25 cellular contexts compared by ENCODE assay signal in the genomic region with DNA sequence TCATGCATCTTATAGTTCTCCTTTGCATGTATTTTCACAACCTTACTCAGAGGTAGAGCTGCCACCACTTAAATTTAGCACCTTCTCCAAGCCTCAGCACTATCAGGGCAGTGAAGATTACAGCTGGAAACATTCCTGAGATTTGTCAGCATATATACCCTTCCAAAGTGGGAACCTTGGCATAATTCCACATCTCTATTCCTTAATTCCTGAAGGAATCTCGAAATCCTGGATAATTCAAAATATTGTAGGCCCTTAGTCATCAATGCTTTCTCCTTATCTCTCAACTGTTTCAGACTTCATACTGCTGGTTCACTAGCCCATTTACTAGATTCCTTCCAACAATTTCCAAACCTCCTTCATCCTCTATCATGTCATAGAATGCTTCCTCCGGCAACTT.
DNase-seq lines count a peak whose midpoint lies in the region; ATAC-seq, FAIRE-seq and TF ChIP-seq lines count a peak whose summit lies in the region.
"Had no signal": no experiment of that assay in that cellular context is flagged by ENCODE, and none has a peak within 500 bp of the region (broad histone marks: within the 10 kb centered on the region; RNA-seq: fewer than 3 reads in every experiment).

No MANE protein-coding gene starts in this region.

- H3K79me2 ChIP-seq in HepG2 (ENCODE audit: insufficient read depth, low read length), result no peaks in the 10 kb centered on the region

- H3K4me1 ChIP-seq in right lobe of liver (peaks cover 0 to 22% (median 5%) of the 10 kb centered on the region in 4 donors), HepG2 (ENCODE audit: insufficient read depth, low read length) (peaks cover 13% of the 10 kb centered on the region; the same call in 1 of the 2 replicates)
- H3K4me1 ChIP-seq: Peyer's patch, SJSA1 had no signal

- intact Hi-C loops in activated CD4-positive, alpha-beta T cell treated with anti-CD3 and anti-CD28 coated beads, Interleukin-2, amount 10 ng/mL, durations not matched to agents 24 days and 14 days (cut with micrococcal nuclease), result no loop called here
- intact Hi-C loops in right lobe of liver (cut with DNase I), result no loop called here
- intact Hi-C loops in HepG2 (cut with micrococcal nuclease; ENCODE audit: unreplicated experiment), result no loop called here

- TF ChIP-seq EP300 in HepG2 (IDR thresholded peaks at IDR 0.05; ENCODE audit: low read depth in 2 of 2, low read length in 2 of 2) (no peak), HepG2 (CRISPR knock-in tag; IDR thresholded peaks at IDR 0.05; ENCODE audit: borderline replicate concordance) (no peak)

- H3K27me3 ChIP-seq in right lobe of liver, result no peaks in the 10 kb centered on the region
- no peaks in the 10 kb centered on the region for H3K27me3 ChIP-seq in HepG2 (ENCODE audit: control insufficient read depth in 1 of 2, insufficient read depth in 2 of 2, low read length in 2 of 2)
- H3K27me3 ChIP-seq: BLaER1 treated with 17β-estradiol and CSF1 and Interleukin-3, amounts not matched to agents 10 nM and 100 nM; Peyer's patch; SJSA1 had no signal

- H2AFZ ChIP-seq in HepG2 (ENCODE audit: low read length), result no peak overlapping the region

- in situ Hi-C loops in HepG2 (cut with HindIII; ENCODE audit: extremely low pct_ligation_motif_present, low pct_unique_long_range_greater_than_20kb), result no loop called here

- CTCF ChIA-PET in HepG2 (lab: Yijun Ruan, JAX; ENCODE audit: low intra/inter-chr PET ratio, low total read pairs), result no interaction called here

- no peak for TF ChIP-seq RAD21 in HepG2 (CRISPR knock-in tag; IDR thresholded peaks at IDR 0.05)

- H3K4me3 ChIP-seq in right lobe of liver, result no peak overlapping the region
- no peak overlapping the region for H3K4me3 ChIP-seq in HepG2 (replicated peaks in 1 of 3; ENCODE audit: insufficient read depth in 1 of 3, low read depth in 2 of 3, low read length in 3 of 3)
- H3K4me3 ChIP-seq: BLaER1 treated with 17β-estradiol and CSF1 and Interleukin-3, amounts not matched to agents 10 nM and 100 nM; Peyer's patch; SJSA1 had no signal

- peak overlapping the region in 2 of 3 donors; percentile 25 to 33 for H3K27ac ChIP-seq in right lobe of liver
- no peak overlapping the region for H3K27ac ChIP-seq in HepG2 (ENCODE audit: extremely low read length, insufficient read depth, low read length)
- H3K27ac ChIP-seq: 22Rv1; BLaER1 treated with 17β-estradiol and CSF1 and Interleukin-3, amounts not matched to agents 10 nM and 100 nM; Peyer's patch; SJSA1 had no signal

- ATAC-seq in right lobe of liver (peak in 3 of 4 donors; percentile 8 to 26 (median 19)), HepG2 (no peak), left lobe of liver (peak; percentile 11)
- ATAC-seq in effector memory CD8-positive, alpha-beta T cell (replicated peaks), result no peak

- H3K9ac ChIP-seq in HepG2 (ENCODE audit: insufficient read depth, low read depth, low read length), result no peak overlapping the region
- H3K9ac ChIP-seq: BLaER1 treated with 17β-estradiol and CSF1 and Interleukin-3, amounts not matched to agents 10 nM and 100 nM had no signal

- TF ChIP-seq CTCF in right lobe of liver (IDR thresholded peaks at IDR 0.05) (no peak), HepG2 (CRISPR knock-in tag; IDR thresholded peaks at IDR 0.05) (no peak), HFFc6 (IDR thresholded peaks at IDR 0.05) (no peak)

- H3K4me1 Mint-ChIP-seq in activated CD4-positive, alpha-beta T cell treated with anti-CD3 and anti-CD28 coated beads, Interleukin-2, amount 10 ng/mL, durations not matched to agents 24 days and 14 days, result no peaks in the 10 kb centered on the region
- H3K4me1 Mint-ChIP-seq in HFFc6 (ENCODE audit: low read depth), result peaks cover 24% of the 10 kb centered on the region
- H3K4me1 Mint-ChIP-seq in effector memory CD8-positive, alpha-beta T cell (ENCODE audit: low read depth in 2 of 2), result peaks cover 0 to 16% of the 10 kb centered on the region in 2 donors

- no peak overlapping the region for H3K4me2 ChIP-seq in HepG2 (ENCODE audit: low read depth, low read length)
- H3K4me2 ChIP-seq: BLaER1 treated with 17β-estradiol and CSF1 and Interleukin-3, amounts not matched to agents 10 nM and 100 nM had no signal

- DNase-seq in activated CD4-positive, alpha-beta T cell treated with anti-CD3 and anti-CD28 coated beads, Interleukin-2, amount 10 ng/mL, durations not matched to agents 24 days and 14 days, result peak; percentile 17
- no peak for DNase-seq in activated CD4-positive, alpha-beta T cell treated with anti-CD3 and anti-CD28 coated beads, Interleukin-2, amount 50 U/mL, for 48 hours
- DNase-seq in right lobe of liver (no peak), HepG2 (ENCODE audit: low spot score) (no peak), left lobe of liver (ENCODE audit: low spot score) (no peak), HFFc6 (no peak), activated gamma-delta T cell (lab: John Stamatoyannopoulos, UW) (no peak)
- DNase-seq in effector memory CD8-positive, alpha-beta T cell, result no peak
- DNase-seq: ACHN; CD4-positive, alpha-beta memory T cell; DND-41; GOT3; HCEC 1CT; MV-4-11; NCI-H1105 treated with DMSO at 0.1 percent for 48 hours; NCI-H2029 treated with DMSO at 0.1 percent for 48 hours; NCI-H345; NCI-H524 treated with DMSO at 0.1 percent for 48 hours; NCI-H82; Peyer's patch had no signal

- BruUV-seq in HepG2 (replicated peaks; lab: Mats Ljungman, UMichigan), result no TSS peak

- H3K9me3 ChIP-seq in right lobe of liver (no peaks in the 10 kb centered on the region), HepG2 (ENCODE audit: low read length) (no peaks in the 10 kb centered on the region)
- H3K9me3 ChIP-seq: BLaER1 treated with 17β-estradiol and CSF1 and Interleukin-3, amounts not matched to agents 10 nM and 100 nM; Peyer's patch; SJSA1 had no signal

- H3K4me3 Mint-ChIP-seq in activated CD4-positive, alpha-beta T cell treated with anti-CD3 and anti-CD28 coated beads, Interleukin-2, amount 10 ng/mL, durations not matched to agents 24 days and 14 days, result no peak overlapping the region
- H3K4me3 Mint-ChIP-seq in HFFc6, result no peak overlapping the region
- H3K4me3 Mint-ChIP-seq in effector memory CD8-positive, alpha-beta T cell, result no peak overlapping the region
- H3K4me3 Mint-ChIP-seq: CD4-positive, alpha-beta memory T cell; IgD-negative memory B cell had no signal

- H3K27me3 Mint-ChIP-seq in activated CD4-positive, alpha-beta T cell treated with anti-CD3 and anti-CD28 coated beads, Interleukin-2, amount 10 ng/mL, durations not matched to agents 24 days and 14 days, result no peaks in the 10 kb centered on the region
- no peaks in the 10 kb centered on the region; the same call in 1 of the 2 replicates for H3K27me3 Mint-ChIP-seq in HFFc6 (ENCODE audit: insufficient read depth)
- no peaks in the 10 kb centered on the region for H3K27me3 Mint-ChIP-seq in effector memory CD8-positive, alpha-beta T cell
- H3K27me3 Mint-ChIP-seq: CD4-positive, alpha-beta memory T cell; IgD-negative memory B cell had no signal

- TF ChIP-seq POLR2A in right lobe of liver (IDR thresholded peaks at IDR 0.05), result no peak
- TF ChIP-seq POLR2A in HepG2 (IDR thresholded peaks at IDR 0.05; ENCODE audit: insufficient read depth in 1 of 2, low read depth in 2 of 2, low read length in 2 of 2), result no peak

- peaks cover 0 to 20% (median 2%) of the 10 kb centered on the region in 4 donors for H3K36me3 ChIP-seq in right lobe of liver
- H3K36me3 ChIP-seq in HepG2 (replicated peaks in 1 of 2; ENCODE audit: control insufficient read depth in 1 of 2, insufficient read depth in 2 of 2, low read length in 2 of 2), result peaks cover 2 to 35% of the 10 kb centered on the region in 2 experiments; a peak in 4 of 5 replicates

- POLR2A ChIA-PET in HepG2 (lab: Yijun Ruan, JAX), result no interaction called here

- H3K9me3 Mint-ChIP-seq in activated CD4-positive, alpha-beta T cell treated with anti-CD3 and anti-CD28 coated beads, Interleukin-2, amount 10 ng/mL, durations not matched to agents 24 days and 14 days, result no peaks in the 10 kb centered on the region
- no peaks in the 10 kb centered on the region for H3K9me3 Mint-ChIP-seq in HFFc6
- H3K9me3 Mint-ChIP-seq in effector memory CD8-positive, alpha-beta T cell, result no peaks in the 10 kb centered on the region
- H3K9me3 Mint-ChIP-seq: CD4-positive, alpha-beta memory T cell; IgD-negative memory B cell had no signal

- H4K20me1 ChIP-seq in HepG2 (ENCODE audit: insufficient read depth, low read length), result no peaks in the 10 kb centered on the region

- H3K36me3 Mint-ChIP-seq in activated CD4-positive, alpha-beta T cell treated with anti-CD3 and anti-CD28 coated beads, Interleukin-2, amount 10 ng/mL, durations not matched to agents 24 days and 14 days (ENCODE audit: low read depth), result peaks cover 44% of the 10 kb centered on the region
- peaks cover 12% of the 10 kb centered on the region for H3K36me3 Mint-ChIP-seq in HFFc6 (ENCODE audit: low read depth)
- H3K36me3 Mint-ChIP-seq in effector memory CD8-positive, alpha-beta T cell (ENCODE audit: insufficient read depth), result peaks cover 43% of the 10 kb centered on the region

- 78% methylated on average over 2 of the region's 2 CpGs for WGBS in right lobe of liver (ENCODE audit: insufficient coverage, low coverage, low lambda C conversion rate, missing lambda C conversion rate)
- 88% methylated on average over 2 of the region's 2 CpGs for WGBS in HepG2 (ENCODE audit: low lambda C conversion rate)

- no peak overlapping the region for H3K27ac Mint-ChIP-seq in activated CD4-positive, alpha-beta T cell treated with anti-CD3 and anti-CD28 coated beads, Interleukin-2, amount 10 ng/mL, durations not matched to agents 24 days and 14 days
- no peak overlapping the region for H3K27ac Mint-ChIP-seq in HFFc6
- no peak overlapping the region for H3K27ac Mint-ChIP-seq in effector memory CD8-positive, alpha-beta T cell

- FAIRE-seq in HepG2 (lab: Jason Lieb, UNC), result no peak
- FAIRE-seq: GM12891 had no signal

TF ChIP-seq in HepG2, 621 proteins besides CTCF, POLR2A, EP300 and RAD21 (continues in another document):
- TF ChIP-seq TEAD3 (CRISPR knock-in tag; optimal IDR thresholded peaks at IDR 0.05; ENCODE audit: borderline replicate concordance), result no peak
- no peak for TF ChIP-seq SP4 (CRISPR knock-in tag; IDR thresholded peaks at IDR 0.05)
- TF ChIP-seq SRSF4 (IDR thresholded peaks at IDR 0.05; ENCODE audit: low read depth, low read length, poor library complexity, severe bottlenecking), result no peak
- no peak for TF ChIP-seq RXRA (CRISPR knock-in tag; IDR thresholded peaks at IDR 0.05)
- no peak for TF ChIP-seq ZNF576 (CRISPR knock-in tag; IDR thresholded peaks at IDR 0.05)
- TF ChIP-seq POLR2G (IDR thresholded peaks at IDR 0.05; ENCODE audit: low read depth, low read length), result no peak
- no peak for TF ChIP-seq XBP1 (CRISPR knock-in tag; IDR thresholded peaks at IDR 0.05)
- TF ChIP-seq ZNF720 (CRISPR knock-in tag; IDR thresholded peaks at IDR 0.05), result no peak
- no peak for TF ChIP-seq HHEX (CRISPR knock-in tag; IDR thresholded peaks at IDR 0.05)
- TF ChIP-seq GATAD1 (CRISPR knock-in tag; IDR thresholded peaks at IDR 0.05), result no peak

Comparison
In these comparisons a context has a peak if more than half of its experiments do, and no peak if none do; other contexts are left out.
1. ATAC-seq: peak in right lobe of liver (3 of 4) and left lobe of liver (single experiment); none in HepG2 (single experiment) and effector memory CD8-positive, alpha-beta T cell (single experiment).